8 cellular contexts compared by ENCODE assay signal in genomic region chr10:101778781-101779543, GRCh38.
A peak's percentile ranks its signal among the peaks of the same experiment; 100 is the strongest.
DNase-seq lines count a peak whose midpoint lies in the region; ATAC-seq and TF ChIP-seq lines count a peak whose summit lies in the region.

No MANE protein-coding gene starts in this region.

- no peak for TF ChIP-seq CTCF in astrocyte of the cerebellum (IDR thresholded peaks at IDR 0.05; ENCODE audit: low read depth, low read length, missing control alignments)

- peak; percentile 34 for DNase-seq in activated T-cell treated with anti-CD3 and anti-CD28 coated beads, Interleukin-2, amount 50 U/mL, for 1 hour
- DNase-seq in activated T-cell treated with anti-CD3 and anti-CD28 coated beads for 4 hours (no peak), astrocyte of the cerebellum (ENCODE audit: low read depth) (no peak), iris pigment epithelial cell (ENCODE audit: low read depth) (peak; percentile 60), SIG-M5 (lab: John Stamatoyannopoulos, UW) (no peak), NCI-H1417 treated with DMSO at 0.1 percent for 48 hours (lab: John Stamatoyannopoulos, UW) (no peak), kidney glomerular epithelial cell (lab: John Stamatoyannopoulos, UW) (no peak)
- DNase-seq in stimulated activated naive CD8-positive, alpha-beta T cell treated with anti-CD3 and anti-CD28 coated beads, Interleukin-15, amount 100 ng/mL, for 72 hours: peak; percentile 33 to 39

- H3K4me1 Mint-ChIP-seq in stimulated activated naive CD8-positive, alpha-beta T cell treated with anti-CD3 and anti-CD28 coated beads, Interleukin-15, amount 100 ng/mL, for 72 hours: peaks cover 77% of the 10 kb centered on the region

- peak overlapping the region; percentile 24 for H3K4me3 ChIP-seq in astrocyte of the cerebellum (ENCODE audit: low read depth, low read length)

- H3K9me3 Mint-ChIP-seq in stimulated activated naive CD8-positive, alpha-beta T cell treated with anti-CD3 and anti-CD28 coated beads, Interleukin-15, amount 100 ng/mL, for 72 hours: no peaks in the 10 kb centered on the region

- in situ Hi-C loops in astrocyte of the cerebellum (cut with HindIII; ENCODE audit: low sequenced_read_pairs): no loop called here

- ATAC-seq in stimulated activated naive CD8-positive, alpha-beta T cell treated with anti-CD3 and anti-CD28 coated beads, Interleukin-15, amount 100 ng/mL, for 72 hours: no peak

- peak overlapping the region; percentile 73 to 81 for H3K4me3 Mint-ChIP-seq in stimulated activated naive CD8-positive, alpha-beta T cell treated with anti-CD3 and anti-CD28 coated beads, Interleukin-15, amount 100 ng/mL, for 72 hours

- peak overlapping the region in 1 of 2 donors; percentile 3 for H3K27ac Mint-ChIP-seq in stimulated activated naive CD8-positive, alpha-beta T cell treated with anti-CD3 and anti-CD28 coated beads, Interleukin-15, amount 100 ng/mL, for 72 hours

- peaks cover 51% of the 10 kb centered on the region for H3K27me3 Mint-ChIP-seq in stimulated activated naive CD8-positive, alpha-beta T cell treated with anti-CD3 and anti-CD28 coated beads, Interleukin-15, amount 100 ng/mL, for 72 hours

Comparison
In these comparisons a context has a peak if more than half of its experiments do, and no peak if none do; other contexts are left out.
1. DNase-seq: peak in activated T-cell treated with anti-CD3 and anti-CD28 coated beads, Interleukin-2, amount 50 U/mL, for 1 hour (single experiment), iris pigment epithelial cell (single experiment) and stimulated activated naive CD8-positive, alpha-beta T cell treated with anti-CD3 and anti-CD28 coated beads, Interleukin-15, amount 100 ng/mL, for 72 hours (2 of 2); none in activated T-cell treated with anti-CD3 and anti-CD28 coated beads for 4 hours (single experiment), astrocyte of the cerebellum (single experiment), SIG-M5 (single experiment), NCI-H1417 treated with DMSO at 0.1 percent for 48 hours (single experiment) and kidney glomerular epithelial cell (single experiment).